Comparison of ENCODE assay signal across 12 cellular contexts in the genomic region with DNA sequence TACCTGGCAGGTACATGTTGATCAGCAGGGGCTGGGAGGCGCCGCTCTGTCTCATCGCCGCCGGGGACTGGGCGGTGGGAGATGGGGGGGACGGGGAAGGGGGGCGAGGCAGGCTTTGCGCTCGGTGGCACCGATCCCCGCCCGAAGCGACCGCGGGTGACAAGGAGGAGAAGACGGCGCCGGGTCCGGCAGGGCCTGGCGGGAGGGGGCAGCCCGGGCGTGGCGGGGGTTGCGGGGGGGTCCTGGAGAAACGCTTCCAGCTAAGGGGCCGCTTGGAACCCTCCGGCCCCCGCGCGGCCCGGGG. TPM values are rescaled to one million over a fixed set of nuclear protein-coding genes. Genes with fewer than 3 reads are reported as not detected.
DNase-seq lines count a peak whose midpoint lies in the region; ATAC-seq, FAIRE-seq and TF ChIP-seq lines count a peak whose summit lies in the region.
"Had no signal": no experiment of that assay in that cellular context is flagged by ENCODE, and none has a peak within 500 bp of the region (broad histone marks: within the 10 kb centered on the region; RNA-seq: fewer than 3 reads in every experiment).

A gene (minus strand): TSS at position 164 of the 304 bp plus-strand sequence. CDS start 109 bp downstream, at position 55.

- TF ChIP-seq CTCF in A549 (IDR thresholded peaks at IDR 0.05) (no peak), CD14-positive monocyte (IDR thresholded peaks at IDR 0.05) (no peak)

- H3K27ac Mint-ChIP-seq in CD14-positive monocyte: peak within 1 kb of the TSS in 1 of 7 donors; percentile 9
- H3K27ac Mint-ChIP-seq in activated naive CD8-positive, alpha-beta T cell: no peak within 1 kb of the TSS
- peak within 1 kb of the TSS in 3 of 6 donors; percentile 65 to 94 (median 91) for H3K27ac Mint-ChIP-seq in naive B cell

- TF ChIP-seq EP300 in A549 (IDR thresholded peaks at IDR 0.05): no peak

- peak within 1 kb of the TSS; percentile 64 for H3K4me2 ChIP-seq in A549

- H3K9me3 ChIP-seq in A549: no peaks in the 10 kb centered on the region

- POLR2A ChIA-PET in A549 (lab: Yijun Ruan, JAX): no interaction called here

- no peak for FAIRE-seq in A549 (lab: Jason Lieb, UNC)
- FAIRE-seq: small intestine had no signal

- no peak for TF ChIP-seq RAD21 in A549 (conservative IDR thresholded peaks at IDR 0.05 in 1 of 2, IDR thresholded peaks at IDR 0.05 in 1 of 2)

- DNase-seq in A549 (ENCODE audit: low read depth in 1 of 2, low spot score in 1 of 2) (no peak), CD14-positive monocyte (ENCODE audit: low spot score) (no peak), naive B cell (no peak), ACHN (no peak), kidney glomerular epithelial cell (lab: John Stamatoyannopoulos, UW) (no peak), SKM-1 treated with dmso at 0.1 percent for 144 hours (lab: John Stamatoyannopoulos, UW; ENCODE audit: unreplicated experiment) (no peak)
- DNase-seq in stimulated activated CD4-positive, alpha-beta T cell treated with anti-CD3 and anti-CD28 coated beads, Interleukin-15, amount 100 ng/mL, for 24 hours: no peak
- DNase-seq: activated CD4-positive, alpha-beta T cell treated with anti-CD3 and anti-CD28 coated beads for 1 hour; HCEC 1CT; small intestine had no signal

- intact Hi-C loops in CD14-positive monocyte (cut with micrococcal nuclease): no loop called here

- CTCF ChIA-PET in A549 (lab: Yijun Ruan, JAX): interaction anchor here (3.4 to 7.6 kb wide), 3 partner anchors 12 to 108 kb away, joined by 18 to 101 read pairs (median 59); no protein-coding TSS in a partner anchor

- H3K27ac ChIP-seq in A549: no peak within 1 kb of the TSS

- H3K4me3 Mint-ChIP-seq in CD14-positive monocyte: peak within 1 kb of the TSS; percentile 16 to 84
- peak within 1 kb of the TSS; percentile 73 for H3K4me3 Mint-ChIP-seq in activated naive CD8-positive, alpha-beta T cell
- H3K4me3 Mint-ChIP-seq in naive B cell: peak within 1 kb of the TSS in 7 of 8 donors; percentile 23 to 87 (median 53)

- H3K27me3 Mint-ChIP-seq in CD14-positive monocyte (ENCODE audit: low read depth in 3 of 3) (peaks cover 86 to 98% (median 88%) of the 10 kb centered on the region in 3 donors), naive B cell (peaks cover 68 to 93% (median 89%) of the 10 kb centered on the region in 3 donors)
- peaks cover 39% of the 10 kb centered on the region for H3K27me3 Mint-ChIP-seq in activated naive CD8-positive, alpha-beta T cell

- no peak for ATAC-seq in A549
- ATAC-seq in naive B cell (ENCODE audit: low read depth in 2 of 2): no peak

- H3K9me3 Mint-ChIP-seq in CD14-positive monocyte: peaks cover 0 to 22% (median 9%) of the 10 kb centered on the region in 7 donors
- H3K9me3 Mint-ChIP-seq in activated naive CD8-positive, alpha-beta T cell (ENCODE audit: low read depth): no peaks in the 10 kb centered on the region
- H3K9me3 Mint-ChIP-seq in naive B cell: peaks cover 0 to 2% (median 0%) of the 10 kb centered on the region in 7 donors

- in situ Hi-C loops in ACHN (cut with HindIII; ENCODE audit: low pct_ligation_motif_present, low pct_unique_long_range_greater_than_20kb, low sequenced_read_pairs): no loop called here

- WGBS in A549 (ENCODE audit: missing lambda C conversion rate): no CpG with 5 or more reads among the region's 32 CpGs

- H3K4me1 Mint-ChIP-seq in CD14-positive monocyte (peaks cover 19% of the 10 kb centered on the region), naive B cell (peaks cover 32 to 42% (median 37%) of the 10 kb centered on the region in 3 donors)
- peaks cover 34% of the 10 kb centered on the region for H3K4me1 Mint-ChIP-seq in activated naive CD8-positive, alpha-beta T cell (ENCODE audit: low read depth)

- no peak for TF ChIP-seq POLR2A in A549 (IDR thresholded peaks at IDR 0.05; ENCODE audit: low read length)

- H3K4me3 ChIP-seq in A549: peak within 1 kb of the TSS; percentile 24; the same call in 1 of the 3 replicates

- peaks cover 19% of the 10 kb centered on the region for H3K4me1 ChIP-seq in A549

- H3K36me3 Mint-ChIP-seq in CD14-positive monocyte (peaks cover 0 to 7% of the 10 kb centered on the region in 2 donors), naive B cell (peaks cover 0 to 6% of the 10 kb centered on the region in 2 donors)
- H3K36me3 Mint-ChIP-seq in activated naive CD8-positive, alpha-beta T cell: no peaks in the 10 kb centered on the region

TF ChIP-seq in A549, 52 proteins besides CTCF, POLR2A, EP300 and RAD21:
- TF ChIP-seq, protein P1, sequence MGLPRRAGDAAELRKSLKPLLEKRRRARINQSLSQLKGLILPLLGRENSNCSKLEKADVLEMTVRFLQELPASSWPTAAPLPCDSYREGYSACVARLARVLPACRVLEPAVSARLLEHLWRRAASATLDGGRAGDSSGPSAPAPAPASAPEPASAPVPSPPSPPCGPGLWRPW (IDR thresholded peaks at IDR 0.05): no peak
TF ChIP-seq in A549: peak in this region for 0.

RNA-seq across cellular contexts. Expression of the gene that starts here (rescaled TPM):
- not detected in 2 replicates for polyA plus RNA-seq in A549 (2011; rRNA removed)
- polyA plus RNA-seq in A549 (2012; cell fraction: cytosol; rRNA removed): not detected in 2 replicates
- not detected in 2 replicates for polyA plus RNA-seq in A549 (2012; cell fraction: nucleus; rRNA removed)
- not detected in 3 replicates for polyA plus RNA-seq in A549 (2017; fragmentation: RNase III; extraction: RNeasy Plus Mini Kit Qiagen cat#74134 plus additional on column Dnase treatment)
- polyA minus RNA-seq in A549 (2011; rRNA and poly(A)+ RNA removed): not detected in 2 replicates
- not detected for polyA plus RNA-seq in CD14-positive monocyte
- not detected for polyA plus RNA-seq in naive B cell (ENCODE audit: low read depth in 6 of 6)
- polyA plus RNA-seq: liver had no signal
